2 cellular contexts compared by ENCODE assay signal in the genomic region with DNA sequence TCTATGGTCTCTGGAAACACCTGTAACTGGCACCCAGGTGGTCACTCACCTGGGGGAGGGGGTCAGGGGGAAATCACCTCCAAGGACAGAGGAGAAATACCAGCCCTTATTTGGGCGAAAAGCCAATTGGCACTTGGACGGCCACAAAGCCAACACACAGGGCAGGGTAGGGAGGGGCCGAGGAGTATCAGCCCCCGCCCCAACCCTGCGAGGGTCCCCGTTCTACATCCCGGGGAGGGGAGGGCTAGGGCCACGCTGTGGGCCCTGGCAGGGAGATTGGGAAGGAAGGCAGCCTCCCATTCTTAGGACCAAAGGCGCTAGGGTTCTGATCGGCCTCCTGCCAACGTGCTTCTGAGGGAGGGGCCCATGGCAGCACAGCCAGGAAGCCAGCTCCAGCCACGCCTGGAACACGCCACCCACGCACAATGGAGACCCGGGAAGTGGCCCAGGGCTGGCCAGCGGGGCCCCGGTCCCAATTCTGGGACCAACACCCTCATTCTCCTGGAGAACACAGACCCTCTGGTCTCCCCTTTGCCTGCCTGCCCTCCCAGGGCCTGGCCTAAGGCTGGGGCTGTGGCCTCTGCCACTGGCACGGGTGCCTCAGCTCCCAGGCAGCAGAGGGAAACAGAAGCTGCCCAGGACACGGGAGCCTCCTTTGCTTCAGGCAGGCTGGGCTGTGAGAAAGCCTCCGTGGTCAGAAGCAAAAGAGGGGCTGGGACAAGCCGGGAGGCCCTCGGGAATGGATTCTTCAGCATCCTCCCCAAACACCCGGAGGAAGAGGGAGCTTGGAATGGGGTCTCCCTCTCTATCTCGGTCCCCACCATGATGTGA.
TF ChIP-seq lines count a peak whose summit lies in the region.

No MANE protein-coding gene starts in this region.

TF ChIP-seq in H1, 55 proteins besides CTCF, POLR2A, EP300 and RAD21:
- peak; percentile 97 for TF ChIP-seq SRF (IDR thresholded peaks at IDR 0.05; ENCODE audit: low read depth, low read length)
- 0 out of 2 replicates have a peak, but pooled peaks have one; percentile 37 for TF ChIP-seq TEAD4 (IDR thresholded peaks at IDR 0.05; ENCODE audit: low read depth, low read length)
- 0 out of 2 replicates have a peak, but pooled peaks have one; percentile 2 for TF ChIP-seq YY1 (IDR thresholded peaks at IDR 0.05; ENCODE audit: low read depth, low read length)
- 0 out of 2 replicates have a peak, but pooled peaks have one; percentile 40 for TF ChIP-seq SP1 (IDR thresholded peaks at IDR 0.05; ENCODE audit: low read depth, low read length)
- no peak for TF ChIP-seq NRF1 (IDR thresholded peaks at IDR 0.05; ENCODE audit: low read depth, low read length)
- no peak for TF ChIP-seq BRCA1 (IDR thresholded peaks at IDR 0.05; ENCODE audit: low read depth, low read length)

TF ChIP-seq in SK-N-SH treated with all-trans-retinoic acid at 6 μM for 48 hours, 23 proteins besides CTCF, POLR2A, EP300 and RAD21:
- TF ChIP-seq ZNF565 (CRISPR knock-in tag; conservative IDR thresholded peaks at IDR 0.05; ENCODE audit: low read depth) (no peak), OSR1 (CRISPR knock-in tag; IDR thresholded peaks at IDR 0.05) (no peak), ESRRG (CRISPR knock-in tag; IDR thresholded peaks at IDR 0.05) (no peak), PPARA (CRISPR knock-in tag; IDR thresholded peaks at IDR 0.05; ENCODE audit: borderline replicate concordance) (no peak), ZNF70 (CRISPR knock-in tag; IDR thresholded peaks at IDR 0.05) (no peak), BACH2 (CRISPR knock-in tag; IDR thresholded peaks at IDR 0.05; ENCODE audit: borderline replicate concordance) (no peak)
- TF ChIP-seq, protein P1, sequence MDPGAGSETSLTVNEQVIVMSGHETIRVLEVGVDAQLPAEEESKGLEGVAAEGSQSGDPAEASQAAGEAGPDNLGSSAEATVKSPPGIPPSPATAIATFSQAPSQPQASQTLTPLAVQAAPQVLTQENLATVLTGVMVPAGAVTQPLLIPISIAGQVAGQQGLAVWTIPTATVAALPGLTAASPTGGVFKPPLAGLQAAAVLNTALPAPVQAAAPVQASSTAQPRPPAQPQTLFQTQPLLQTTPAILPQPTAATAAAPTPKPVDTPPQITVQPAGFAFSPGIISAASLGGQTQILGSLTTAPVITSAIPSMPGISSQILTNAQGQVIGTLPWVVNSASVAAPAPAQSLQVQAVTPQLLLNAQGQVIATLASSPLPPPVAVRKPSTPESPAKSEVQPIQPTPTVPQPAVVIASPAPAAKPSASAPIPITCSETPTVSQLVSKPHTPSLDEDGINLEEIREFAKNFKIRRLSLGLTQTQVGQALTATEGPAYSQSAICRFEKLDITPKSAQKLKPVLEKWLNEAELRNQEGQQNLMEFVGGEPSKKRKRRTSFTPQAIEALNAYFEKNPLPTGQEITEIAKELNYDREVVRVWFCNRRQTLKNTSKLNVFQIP (CRISPR knock-in tag; IDR thresholded peaks at IDR 0.05; ENCODE audit: borderline replicate concordance, low read depth) = no peak
